In the genomic region with DNA sequence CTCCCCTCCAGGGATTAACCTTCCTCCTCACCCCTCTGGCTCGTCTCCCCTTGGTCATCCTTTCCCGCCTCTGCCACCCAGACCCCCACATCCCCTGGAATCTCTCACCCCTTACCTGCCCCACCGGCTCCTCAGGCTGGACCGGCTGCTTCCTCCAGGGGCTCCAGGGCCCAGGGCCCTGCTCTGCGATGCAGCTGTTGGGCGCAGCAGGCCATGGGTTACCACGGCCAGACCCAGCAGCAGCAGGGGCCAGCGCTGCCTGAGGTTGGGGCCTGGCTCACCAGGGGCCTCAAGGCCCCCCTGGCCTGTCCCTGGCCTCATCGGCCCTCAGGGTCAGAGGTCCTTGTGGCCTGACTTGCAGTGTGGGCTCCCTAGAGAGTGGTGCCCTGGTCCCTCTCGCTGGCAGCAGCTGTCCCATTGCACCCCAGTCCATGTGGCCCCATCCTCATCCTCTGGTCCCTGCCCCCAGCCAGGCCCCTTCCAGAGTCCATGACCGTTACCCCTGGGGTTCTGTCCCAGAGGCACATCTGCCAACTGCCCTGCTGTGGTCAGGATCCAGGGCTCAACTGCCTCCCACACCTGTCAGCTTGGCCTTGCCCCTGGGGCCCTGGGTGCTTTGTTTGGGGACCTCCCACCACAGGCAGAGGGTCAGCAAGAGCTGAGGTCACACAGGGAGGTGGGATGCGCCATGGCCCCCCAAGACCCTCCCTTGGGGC, we compare ENCODE assay signal across 1 cellular context.
TF ChIP-seq lines count a peak whose summit lies in the region.

Gene IGLL1, minus strand, starts transcription at position 421 of the 716 bp plus-strand sequence. Its CDS starts 100 bp downstream, at position 321.

TF ChIP-seq in HepG2, 621 proteins besides CTCF, POLR2A, EP300 and RAD21:
- no peak for TF ChIP-seq ZNF264 (CRISPR knock-in tag; IDR thresholded peaks at IDR 0.05)
- TF ChIP-seq, protein P1, sequence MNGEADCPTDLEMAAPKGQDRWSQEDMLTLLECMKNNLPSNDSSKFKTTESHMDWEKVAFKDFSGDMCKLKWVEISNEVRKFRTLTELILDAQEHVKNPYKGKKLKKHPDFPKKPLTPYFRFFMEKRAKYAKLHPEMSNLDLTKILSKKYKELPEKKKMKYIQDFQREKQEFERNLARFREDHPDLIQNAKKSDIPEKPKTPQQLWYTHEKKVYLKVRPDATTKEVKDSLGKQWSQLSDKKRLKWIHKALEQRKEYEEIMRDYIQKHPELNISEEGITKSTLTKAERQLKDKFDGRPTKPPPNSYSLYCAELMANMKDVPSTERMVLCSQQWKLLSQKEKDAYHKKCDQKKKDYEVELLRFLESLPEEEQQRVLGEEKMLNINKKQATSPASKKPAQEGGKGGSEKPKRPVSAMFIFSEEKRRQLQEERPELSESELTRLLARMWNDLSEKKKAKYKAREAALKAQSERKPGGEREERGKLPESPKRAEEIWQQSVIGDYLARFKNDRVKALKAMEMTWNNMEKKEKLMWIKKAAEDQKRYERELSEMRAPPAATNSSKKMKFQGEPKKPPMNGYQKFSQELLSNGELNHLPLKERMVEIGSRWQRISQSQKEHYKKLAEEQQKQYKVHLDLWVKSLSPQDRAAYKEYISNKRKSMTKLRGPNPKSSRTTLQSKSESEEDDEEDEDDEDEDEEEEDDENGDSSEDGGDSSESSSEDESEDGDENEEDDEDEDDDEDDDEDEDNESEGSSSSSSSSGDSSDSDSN (CRISPR knock-in tag; IDR thresholded peaks at IDR 0.05) = no peak
- TF ChIP-seq, protein P2, sequence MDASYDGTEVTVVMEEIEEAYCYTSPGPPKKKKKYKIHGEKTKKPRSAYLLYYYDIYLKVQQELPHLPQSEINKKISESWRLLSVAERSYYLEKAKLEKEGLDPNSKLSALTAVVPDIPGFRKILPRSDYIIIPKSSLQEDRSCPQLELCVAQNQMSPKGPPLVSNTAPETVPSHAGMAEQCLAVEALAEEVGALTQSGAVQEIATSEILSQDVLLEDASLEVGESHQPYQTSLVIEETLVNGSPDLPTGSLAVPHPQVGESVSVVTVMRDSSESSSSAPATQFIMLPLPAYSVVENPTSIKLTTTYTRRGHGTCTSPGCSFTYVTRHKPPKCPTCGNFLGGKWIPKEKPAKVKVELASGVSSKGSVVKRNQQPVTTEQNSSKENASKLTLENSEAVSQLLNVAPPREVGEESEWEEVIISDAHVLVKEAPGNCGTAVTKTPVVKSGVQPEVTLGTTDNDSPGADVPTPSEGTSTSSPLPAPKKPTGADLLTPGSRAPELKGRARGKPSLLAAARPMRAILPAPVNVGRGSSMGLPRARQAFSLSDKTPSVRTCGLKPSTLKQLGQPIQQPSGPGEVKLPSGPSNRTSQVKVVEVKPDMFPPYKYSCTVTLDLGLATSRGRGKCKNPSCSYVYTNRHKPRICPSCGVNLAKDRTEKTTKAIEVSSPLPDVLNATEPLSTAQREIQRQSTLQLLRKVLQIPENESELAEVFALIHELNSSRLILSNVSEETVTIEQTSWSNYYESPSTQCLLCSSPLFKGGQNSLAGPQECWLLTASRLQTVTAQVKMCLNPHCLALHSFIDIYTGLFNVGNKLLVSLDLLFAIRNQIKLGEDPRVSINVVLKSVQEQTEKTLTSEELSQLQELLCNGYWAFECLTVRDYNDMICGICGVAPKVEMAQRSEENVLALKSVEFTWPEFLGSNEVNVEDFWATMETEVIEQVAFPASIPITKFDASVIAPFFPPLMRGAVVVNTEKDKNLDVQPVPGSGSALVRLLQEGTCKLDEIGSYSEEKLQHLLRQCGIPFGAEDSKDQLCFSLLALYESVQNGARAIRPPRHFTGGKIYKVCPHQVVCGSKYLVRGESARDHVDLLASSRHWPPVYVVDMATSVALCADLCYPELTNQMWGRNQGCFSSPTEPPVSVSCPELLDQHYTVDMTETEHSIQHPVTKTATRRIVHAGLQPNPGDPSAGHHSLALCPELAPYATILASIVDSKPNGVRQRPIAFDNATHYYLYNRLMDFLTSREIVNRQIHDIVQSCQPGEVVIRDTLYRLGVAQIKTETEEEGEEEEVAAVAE (CRISPR knock-in tag; IDR thresholded peaks at IDR 0.05; ENCODE audit: borderline replicate concordance) = no peak
- TF ChIP-seq ZNF788 (CRISPR knock-in tag; IDR thresholded peaks at IDR 0.05; ENCODE audit: borderline replicate concordance) = no peak
- TF ChIP-seq ZNF792 (CRISPR knock-in tag; IDR thresholded peaks at IDR 0.05) = no peak
- TF ChIP-seq, protein P3, sequence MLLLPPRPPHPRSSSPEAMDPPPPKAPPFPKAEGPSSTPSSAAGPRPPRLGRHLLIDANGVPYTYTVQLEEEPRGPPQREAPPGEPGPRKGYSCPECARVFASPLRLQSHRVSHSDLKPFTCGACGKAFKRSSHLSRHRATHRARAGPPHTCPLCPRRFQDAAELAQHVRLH (CRISPR knock-in tag; IDR thresholded peaks at IDR 0.05; ENCODE audit: borderline replicate concordance, low read depth) = no peak
- no peak for TF ChIP-seq FOXK1 (CRISPR knock-in tag; IDR thresholded peaks at IDR 0.05; ENCODE audit: borderline replicate concordance, low read depth)
- TF ChIP-seq SYNCRIP (IDR thresholded peaks at IDR 0.05; ENCODE audit: insufficient read depth, low read depth, low read length) = no peak
- no peak for TF ChIP-seq ZFYVE20 (CRISPR knock-in tag; IDR thresholded peaks at IDR 0.05; ENCODE audit: borderline replicate concordance, low read depth)
- TF ChIP-seq PREB (CRISPR knock-in tag; IDR thresholded peaks at IDR 0.05) = no peak
- TF ChIP-seq ZNF333 (CRISPR knock-in tag; IDR thresholded peaks at IDR 0.05; ENCODE audit: borderline replicate concordance) = no peak
